Comparison of ENCODE assay signal across 1 cellular context in the genomic region with DNA sequence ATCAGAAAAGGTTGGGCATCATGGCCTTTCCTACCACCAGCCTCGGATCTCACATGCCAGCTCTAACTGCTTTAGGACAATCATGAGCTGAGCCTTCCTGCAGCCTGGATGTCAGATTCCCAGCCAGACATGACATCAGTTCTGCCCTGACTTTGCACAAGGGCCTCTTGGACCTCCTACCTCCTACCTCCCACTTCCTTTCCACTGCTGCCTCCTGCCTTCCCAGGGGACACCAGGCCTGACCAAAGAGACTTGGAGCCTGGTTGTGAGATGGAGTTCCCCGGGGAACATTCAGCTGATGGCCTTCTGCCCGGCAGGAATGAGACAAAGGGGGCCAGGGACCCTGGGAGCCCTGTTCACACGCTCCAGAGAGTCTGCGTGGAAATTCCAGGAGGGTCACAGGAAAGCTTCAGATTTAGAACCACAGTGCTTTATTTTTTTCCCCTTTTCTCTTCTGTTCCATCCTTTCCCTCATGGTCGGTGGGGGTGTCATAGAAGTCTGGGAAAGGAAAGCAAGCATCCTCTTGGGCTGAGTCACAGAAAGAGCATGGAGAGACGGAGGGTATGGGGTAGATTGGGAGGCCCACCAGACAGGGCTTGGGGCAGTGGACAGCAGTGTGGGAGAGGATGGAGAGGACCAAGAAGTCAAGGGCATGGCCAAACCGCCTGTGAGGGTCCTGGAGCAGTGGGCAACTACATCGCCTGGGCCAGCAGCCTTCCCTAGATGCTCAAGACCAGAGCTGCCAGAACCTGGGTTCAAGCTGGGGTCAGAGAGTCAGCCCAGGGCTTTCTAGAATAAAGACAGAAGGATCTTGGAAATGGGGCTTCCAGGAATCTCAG.
TF ChIP-seq lines count a peak whose summit lies in the region.

No MANE protein-coding gene starts in this region.

TF ChIP-seq in SK-N-SH, 30 proteins besides CTCF, POLR2A, EP300 and RAD21:
- TF ChIP-seq ZBTB33 (IDR thresholded peaks at IDR 0.05; ENCODE audit: borderline replicate concordance, low read depth) (no peak), ELF1 (IDR thresholded peaks at IDR 0.05) (no peak), RCOR1 (IDR thresholded peaks at IDR 0.05; ENCODE audit: low read length) (no peak), NRF1 (IDR thresholded peaks at IDR 0.05; ENCODE audit: low read depth, low read length) (no peak), GABPA (IDR thresholded peaks at IDR 0.05; ENCODE audit: low read depth) (no peak), FOXJ3 (CRISPR knock-in tag; IDR thresholded peaks at IDR 0.05) (no peak), GATA2 (CRISPR knock-in tag; IDR thresholded peaks at IDR 0.05) (no peak), MEF2A (IDR thresholded peaks at IDR 0.05; ENCODE audit: borderline replicate concordance, low read depth) (no peak), USF1 (IDR thresholded peaks at IDR 0.05; ENCODE audit: borderline replicate concordance, low read depth) (no peak), TCF12 (IDR thresholded peaks at IDR 0.05) (no peak), PBX3 (IDR thresholded peaks at IDR 0.05) (no peak), FOSL2 (IDR thresholded peaks at IDR 0.05; ENCODE audit: borderline replicate concordance, low read depth) (no peak), NFIC (IDR thresholded peaks at IDR 0.05; ENCODE audit: borderline replicate concordance) (no peak), CHD2 (IDR thresholded peaks at IDR 0.05; ENCODE audit: low read length, partially characterized antibody) (no peak), REST (IDR thresholded peaks at IDR 0.05; ENCODE audit: low read depth, low read length) (no peak), TEAD4 (IDR thresholded peaks at IDR 0.05; ENCODE audit: borderline replicate concordance, insufficient read depth) (no peak)
- TF ChIP-seq, protein P1, sequence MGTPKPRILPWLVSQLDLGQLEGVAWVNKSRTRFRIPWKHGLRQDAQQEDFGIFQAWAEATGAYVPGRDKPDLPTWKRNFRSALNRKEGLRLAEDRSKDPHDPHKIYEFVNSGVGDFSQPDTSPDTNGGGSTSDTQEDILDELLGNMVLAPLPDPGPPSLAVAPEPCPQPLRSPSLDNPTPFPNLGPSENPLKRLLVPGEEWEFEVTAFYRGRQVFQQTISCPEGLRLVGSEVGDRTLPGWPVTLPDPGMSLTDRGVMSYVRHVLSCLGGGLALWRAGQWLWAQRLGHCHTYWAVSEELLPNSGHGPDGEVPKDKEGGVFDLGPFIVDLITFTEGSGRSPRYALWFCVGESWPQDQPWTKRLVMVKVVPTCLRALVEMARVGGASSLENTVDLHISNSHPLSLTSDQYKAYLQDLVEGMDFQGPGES (IDR thresholded peaks at IDR 0.05; ENCODE audit: low read depth, low read length): no peak
- TF ChIP-seq, protein P2, sequence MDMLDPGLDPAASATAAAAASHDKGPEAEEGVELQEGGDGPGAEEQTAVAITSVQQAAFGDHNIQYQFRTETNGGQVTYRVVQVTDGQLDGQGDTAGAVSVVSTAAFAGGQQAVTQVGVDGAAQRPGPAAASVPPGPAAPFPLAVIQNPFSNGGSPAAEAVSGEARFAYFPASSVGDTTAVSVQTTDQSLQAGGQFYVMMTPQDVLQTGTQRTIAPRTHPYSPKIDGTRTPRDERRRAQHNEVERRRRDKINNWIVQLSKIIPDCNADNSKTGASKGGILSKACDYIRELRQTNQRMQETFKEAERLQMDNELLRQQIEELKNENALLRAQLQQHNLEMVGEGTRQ (IDR thresholded peaks at IDR 0.05; ENCODE audit: borderline replicate concordance, low read depth, low read length): no peak
